8 cellular contexts compared by ENCODE assay signal in genomic region chr18:31042391-31043181, GRCh38. TPM values are rescaled to one million over a fixed set of nuclear protein-coding genes. Genes with fewer than 3 reads are reported as not detected.
DNase-seq lines count a peak whose midpoint lies in the region; ATAC-seq, FAIRE-seq and TF ChIP-seq lines count a peak whose summit lies in the region.

Gene DSC3, minus strand, starts transcription at chr18:31042742. Its CDS starts 82 bp downstream, at chr18:31042660.

- H3K27me3 ChIP-seq in duodenal mucosa (ENCODE audit: control insufficient read depth in 1 of 2, insufficient read depth in 2 of 2, low read length in 2 of 2) (peaks cover 49 to 56% of the 10 kb centered on the region in 2 donors), mucosa of rectum (ENCODE audit: control insufficient read depth in 2 of 2, insufficient read depth in 2 of 2, low read length in 2 of 2) (peaks cover 42 to 49% of the 10 kb centered on the region in 2 donors), MG63 (peaks cover 45% of the 10 kb centered on the region)

- peaks cover 29 to 39% of the 10 kb centered on the region in 2 donors for H3K27me3 Mint-ChIP-seq in T-cell

- H3K27ac ChIP-seq in A549 (peak within 1 kb of the TSS; percentile 64 to 79), duodenal mucosa (ENCODE audit: low read depth, low read length) (no peak within 1 kb of the TSS), mucosa of rectum (ENCODE audit: low read depth in 2 of 2, low read length in 2 of 2) (no peak within 1 kb of the TSS)

- no peaks in the 10 kb centered on the region for H3K4me1 Mint-ChIP-seq in T-cell

- POLR2A ChIA-PET in A549 (lab: Yijun Ruan, JAX): no interaction called here
- POLR2A ChIA-PET in T-cell (lab: Charles Lee): no interaction called here

- H3K4me3 ChIP-seq in A549 (peak within 1 kb of the TSS; percentile 45), NB4 (ENCODE audit: low read depth, low read length) (peak within 1 kb of the TSS; percentile 34), duodenal mucosa (ENCODE audit: low read depth in 1 of 2, low read length in 2 of 2) (peak within 1 kb of the TSS; percentile 52 to 53), mucosa of rectum (ENCODE audit: low read length in 2 of 2) (peak within 1 kb of the TSS; percentile 50 to 56), MG63 (no peak within 1 kb of the TSS)

- TF ChIP-seq POLR2A in A549 (IDR thresholded peaks at IDR 0.05; ENCODE audit: low read length) (no peak), NB4 (IDR thresholded peaks at IDR 0.05; ENCODE audit: extremely low read depth, insufficient read length) (no peak)

- H3K4me3 Mint-ChIP-seq in T-cell: peak within 1 kb of the TSS in 1 of 3 donors; percentile 53

- no peak within 1 kb of the TSS for H3K9ac ChIP-seq in duodenal mucosa (ENCODE audit: low read depth in 1 of 2, low read length in 2 of 2)
- peak within 1 kb of the TSS in 1 of 2 donors; percentile 9 for H3K9ac ChIP-seq in mucosa of rectum (ENCODE audit: low read depth in 1 of 2, low read length in 2 of 2)

- WGBS in A549 (ENCODE audit: missing lambda C conversion rate): 6% methylated on average over 17 of the region's 74 CpGs

- no peak for TF ChIP-seq EP300 in A549 (IDR thresholded peaks at IDR 0.05)

- no peak for FAIRE-seq in A549 (lab: Jason Lieb, UNC)

- ATAC-seq in A549 (peak; percentile 93 to 94), T-cell (replicated peaks in 1 of 4) (no peak)

- peaks cover 0 to 20% (median 14%) of the 10 kb centered on the region in 3 donors for H3K9me3 Mint-ChIP-seq in T-cell

- no peak within 1 kb of the TSS for H3K27ac Mint-ChIP-seq in T-cell

- H3K4me2 ChIP-seq in A549: peak within 1 kb of the TSS; percentile 77

- no peaks in the 10 kb centered on the region for H3K4me1 ChIP-seq in A549
- H3K4me1 ChIP-seq in duodenal mucosa (ENCODE audit: control insufficient read depth in 1 of 2, insufficient read depth in 2 of 2, low read length in 2 of 2): peaks cover 11 to 15% of the 10 kb centered on the region in 2 donors
- peaks cover 12 to 16% of the 10 kb centered on the region in 2 donors for H3K4me1 ChIP-seq in mucosa of rectum (ENCODE audit: control insufficient read depth in 2 of 2, insufficient read depth in 2 of 2, low read length in 2 of 2)

- H3K9me3 ChIP-seq in A549 (no peaks in the 10 kb centered on the region), duodenal mucosa (ENCODE audit: control insufficient read depth in 1 of 2, low read length in 2 of 2) (no peaks in the 10 kb centered on the region), mucosa of rectum (ENCODE audit: control insufficient read depth in 2 of 2, low read length in 2 of 2) (no peaks in the 10 kb centered on the region), MG63 (no peaks in the 10 kb centered on the region)

- no peaks in the 10 kb centered on the region for H3K36me3 Mint-ChIP-seq in T-cell

- H3K36me3 ChIP-seq in duodenal mucosa (ENCODE audit: control insufficient read depth in 1 of 2, insufficient read depth in 2 of 2, low read length in 2 of 2) (no peaks in the 10 kb centered on the region), mucosa of rectum (ENCODE audit: control insufficient read depth in 2 of 2, insufficient read depth in 2 of 2, low read length in 2 of 2) (no peaks in the 10 kb centered on the region), MG63 (no peaks in the 10 kb centered on the region)

- CTCF ChIA-PET in A549 (lab: Yijun Ruan, JAX) (interaction anchor here (0.8 kb wide), 1 partner anchor 17 kb away, joined by 3 read pairs; no protein-coding TSS in a partner anchor), T-cell (lab: Charles Lee) (no interaction called here)

- TF ChIP-seq RAD21 in A549 (conservative IDR thresholded peaks at IDR 0.05 in 1 of 2, IDR thresholded peaks at IDR 0.05 in 1 of 2): no peak

- TF ChIP-seq CTCF in A549 (IDR thresholded peaks at IDR 0.05): no peak
- no peak for TF ChIP-seq CTCF in NB4 (IDR thresholded peaks at IDR 0.05; ENCODE audit: low read depth, low read length)

- peak; percentile 39 to 51 for DNase-seq in A549 (ENCODE audit: low read depth in 1 of 2, low spot score in 1 of 2)
- DNase-seq in NB4 (ENCODE audit: low read depth): peak; percentile 49
- DNase-seq in MG63: no peak
- no peak for DNase-seq in AG08395 (ENCODE audit: low spot score)
- DNase-seq in T-cell: no peak
- no peak for DNase-seq in DMS79 (lab: John Stamatoyannopoulos, UW)

TF ChIP-seq in A549, 52 proteins besides CTCF, POLR2A, EP300 and RAD21:
- TF ChIP-seq CBX8 (IDR thresholded peaks at IDR 0.05) (no peak), EHF (CRISPR knock-in tag; IDR thresholded peaks at IDR 0.05) (no peak), PBX3 (IDR thresholded peaks at IDR 0.05) (no peak), SMC3 (IDR thresholded peaks at IDR 0.05) (no peak), KDM1A (IDR thresholded peaks at IDR 0.05; ENCODE audit: low read depth) (no peak), MAX (IDR thresholded peaks at IDR 0.05) (no peak), ZSCAN20 (CRISPR knock-in tag; IDR thresholded peaks at IDR 0.05) (no peak), ESRRA (IDR thresholded peaks at IDR 0.05; ENCODE audit: borderline replicate concordance, low read length) (no peak), CBX2 (IDR thresholded peaks at IDR 0.05; ENCODE audit: borderline replicate concordance, low read depth) (no peak), NFE2L2 (conservative IDR thresholded peaks at IDR 0.05; ENCODE audit: low read length) (no peak), FOSB (CRISPR knock-in tag; IDR thresholded peaks at IDR 0.05) (no peak), FOXS1 (CRISPR knock-in tag; IDR thresholded peaks at IDR 0.05) (no peak), POLR2AphosphoS2 (conservative IDR thresholded peaks at IDR 0.05; ENCODE audit: low read length) (no peak), TP53 (CRISPR knock-in tag; IDR thresholded peaks at IDR 0.05) (no peak), CHD2 (IDR thresholded peaks at IDR 0.05; ENCODE audit: low read length, partially characterized antibody) (no peak)

RNA-seq across cellular contexts. Expression of gene DSC3, which starts in this region (rescaled TPM):
- 2.2 and 2.9 TPM in 2 replicates for polyA plus RNA-seq in A549 (2011; rRNA removed)
- 0.20 and 0.29 TPM in 2 replicates for polyA plus RNA-seq in A549 (2012; cell fraction: cytosol; rRNA removed)
- 0.19 and 0.49 TPM in 2 replicates for polyA plus RNA-seq in A549 (2012; cell fraction: nucleus; rRNA removed)
- polyA plus RNA-seq in A549 (2017; fragmentation: RNase III; extraction: RNeasy Plus Mini Kit Qiagen cat#74134 plus additional on column Dnase treatment): 0.76 to 1.2 TPM (median 1.1 TPM) in 3 replicates
- 0.78 and 0.95 TPM in 2 replicates for polyA minus RNA-seq in A549 (2011; rRNA and poly(A)+ RNA removed)
- not detected in 2 replicates for total RNA-seq in MG63 (2014; rRNA removed; shearing (Covaris generic); ENCODE audit: low replicate concordance)
- under 1 TPM in 1 of 5 donors, not detected in 4; 0.18 TPM for total RNA-seq in T-cell

Comparison
In these comparisons a context has a peak if more than half of its experiments do, and no peak if none do; other contexts are left out.
1. ATAC-seq: peak in A549 (2 of 2); none in T-cell (0 of 4).
2. DNase-seq: peak in A549 (2 of 2) and NB4 (single experiment); none in MG63 (single experiment), AG08395 (single experiment), T-cell (0 of 34) and DMS79 (single experiment).
3. H3K27ac ChIP-seq: peak in A549 (2 of 2); none in duodenal mucosa (single experiment) and mucosa of rectum (0 of 2).